8 cellular contexts compared by ENCODE assay signal in the genomic region with DNA sequence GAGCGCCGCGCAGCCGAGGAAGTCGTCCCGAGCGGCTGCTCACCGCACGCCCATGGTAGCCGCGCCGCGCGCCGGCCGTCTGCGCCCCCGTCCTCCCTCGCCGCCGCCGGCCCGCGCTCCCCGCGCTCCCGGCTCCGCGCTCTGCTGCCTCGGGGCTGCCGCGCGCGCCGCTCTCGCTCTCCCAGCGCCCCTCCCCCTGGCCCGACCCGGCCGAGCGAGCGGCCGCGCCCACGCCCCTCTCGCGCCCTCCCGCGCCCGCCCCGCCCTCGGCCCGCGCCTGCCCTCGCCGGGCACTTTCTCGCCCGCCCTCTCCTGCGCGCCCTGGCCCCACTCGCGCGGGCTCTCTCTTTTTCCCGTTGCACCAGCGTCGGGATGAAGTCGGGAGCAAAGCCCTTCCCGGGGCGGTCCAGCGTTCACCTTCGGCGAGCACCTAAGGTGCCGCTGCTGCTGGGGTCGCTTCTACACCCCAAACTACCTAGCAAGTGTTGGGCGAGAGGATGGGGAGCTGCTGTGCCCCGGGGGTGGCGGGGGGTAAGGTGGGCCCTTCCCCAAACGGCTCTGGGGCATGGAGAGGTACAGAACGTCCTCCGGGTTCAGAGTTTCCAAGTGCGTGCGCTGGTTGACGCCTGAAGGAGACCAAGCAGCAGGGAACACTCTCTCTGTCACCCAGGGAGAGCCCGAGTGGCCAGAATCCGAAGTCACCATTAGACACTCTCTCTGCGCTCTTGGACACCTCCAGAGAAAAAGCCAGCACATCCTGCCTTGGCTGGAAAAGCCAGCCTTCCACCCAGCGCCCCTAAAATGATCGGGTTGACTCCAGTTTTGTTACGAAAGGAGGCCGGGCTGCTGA. TPM values are rescaled to one million over a fixed set of nuclear protein-coding genes. Genes with fewer than 3 reads are reported as not detected.
A peak's percentile ranks its signal among the peaks of the same experiment; 100 is the strongest.
DNase-seq lines count a peak whose midpoint lies in the region; ATAC-seq and TF ChIP-seq lines count a peak whose summit lies in the region.

A gene (minus strand): TSS at position 146 of the 850 bp plus-strand sequence. CDS start 187 bp downstream, outside the sequence.

- TF ChIP-seq CTCF in 22Rv1 (IDR thresholded peaks at IDR 0.05) (peak; percentile 16; the same call in 1 of the 2 replicates), epithelial cell of proximal tubule (conservative IDR thresholded peaks at IDR 0.05; ENCODE audit: low read depth, low read length) (no peak)

- H3K4me3 ChIP-seq in HUES64 (ENCODE audit: low read length) (peak within 1 kb of the TSS; percentile 75), epithelial cell of proximal tubule (ENCODE audit: low read depth, low read length) (peak within 1 kb of the TSS; percentile 42)

- H3K27ac ChIP-seq in 22Rv1 (peak within 1 kb of the TSS; percentile 58), HUES64 (ENCODE audit: low read depth, low read length) (no peak within 1 kb of the TSS)

- H3K4me1 ChIP-seq in HUES64 (ENCODE audit: insufficient read depth, low read length), result peaks cover 11% of the 10 kb centered on the region

- WGBS in HUES64, result under 1% methylated on average over 88 of the region's 90 CpGs

- H3K36me3 ChIP-seq in HUES64 (ENCODE audit: insufficient read depth, low read length), result no peaks in the 10 kb centered on the region

- H3K27me3 ChIP-seq in HUES64 (ENCODE audit: insufficient read depth, low read length), result peaks cover 63% of the 10 kb centered on the region

- H3K9ac ChIP-seq in HUES64 (ENCODE audit: low read depth, low read length), result peak within 1 kb of the TSS; percentile 38

- ATAC-seq in HG02870 (IDR thresholded peaks at IDR 0.05; ENCODE audit: unreplicated experiment) (no peak), GM19328 (IDR thresholded peaks at IDR 0.05; ENCODE audit: unreplicated experiment) (no peak)

- DNase-seq in epithelial cell of proximal tubule (ENCODE audit: low read depth), result no peak
- DNase-seq in myocyte (ENCODE audit: low read depth), result peak; percentile 20
- no peak for DNase-seq in NCI-H2171 treated with DMSO at 0.1 percent for 48 hours (lab: John Stamatoyannopoulos, UW)
- DNase-seq in activated gamma-delta T cell treated with Interleukin-2 at 50 U/mL for 16 hours, result no peak

- no peaks in the 10 kb centered on the region for H3K9me3 ChIP-seq in HUES64 (ENCODE audit: insufficient read depth, low read depth, low read length)

RNA-seq across cellular contexts. Expression of the gene that starts here (rescaled TPM):
- 5.2 TPM for polyA plus RNA-seq in HUES64 (2013, experiment 1 of 2)
- 7.2 TPM for polyA plus RNA-seq in HUES64 (2013, experiment 2 of 2)
- total RNA-seq in epithelial cell of proximal tubule (2.0 and 3.3 TPM in 2 replicates), myocyte (1.5 and 2.7 TPM in 2 replicates)
- polyA plus RNA-seq in myocyte (2012), result 0.09 TPM
